Comparison of ENCODE assay signal across 13 cellular contexts in genomic region chr16:17302620-17303019, GRCh38.
A peak's percentile ranks its signal among the peaks of the same experiment; 100 is the strongest.
DNase-seq lines count a peak whose midpoint lies in the region; ATAC-seq and TF ChIP-seq lines count a peak whose summit lies in the region.
"Had no signal": no experiment of that assay in that cellular context is flagged by ENCODE, and none has a peak within 500 bp of the region (broad histone marks: within the 10 kb centered on the region; RNA-seq: fewer than 3 reads in every experiment).

No MANE protein-coding gene starts in this region.

- H3K4me3 Mint-ChIP-seq in activated CD8-positive, alpha-beta T cell treated with anti-CD3 and anti-CD28 coated beads, Interleukin-2, amount 10 ng/mL, durations not matched to agents 7 days and 5 days, result no peak overlapping the region
- H3K4me3 Mint-ChIP-seq in activated CD8-positive, alpha-beta T cell treated with anti-CD3 and anti-CD28 coated beads for 36 hours, result no peak overlapping the region

- POLR2A ChIA-PET in activated CD8-positive, alpha-beta T cell treated with anti-CD3 and anti-CD28 coated beads, Interleukin-2, amount 10 ng/mL, durations not matched to agents 7 days and 5 days (lab: Charles Lee), result interaction anchor here (0.6 to 1.6 kb wide), 3 partner anchors 41 to 82 kb away, joined by 3 to 7 read pairs (median 6); no protein-coding TSS in a partner anchor
- POLR2A ChIA-PET in activated CD8-positive, alpha-beta T cell treated with anti-CD3 and anti-CD28 coated beads for 36 hours (lab: Charles Lee), result interaction anchor here (0.6 kb wide), 2 partner anchors 13 to 290 kb away, joined by 3 read pairs; no protein-coding TSS in a partner anchor

- no peak for TF ChIP-seq POLR2A in stomach (IDR thresholded peaks at IDR 0.05)

- no peaks in the 10 kb centered on the region for H3K36me3 ChIP-seq in stomach
- H3K36me3 ChIP-seq: MG63 had no signal

- intact Hi-C loops in activated CD8-positive, alpha-beta T cell treated with anti-CD3 and anti-CD28 coated beads for 36 hours (cut with micrococcal nuclease), result no loop called here
- intact Hi-C loops in stomach (cut with DNase I; ENCODE audit: low total_unique reads), result no loop called here

- H3K9me3 Mint-ChIP-seq in activated CD8-positive, alpha-beta T cell treated with anti-CD3 and anti-CD28 coated beads, Interleukin-2, amount 10 ng/mL, durations not matched to agents 7 days and 5 days (ENCODE audit: insufficient read depth), result no peaks in the 10 kb centered on the region
- H3K9me3 Mint-ChIP-seq in activated CD8-positive, alpha-beta T cell treated with anti-CD3 and anti-CD28 coated beads for 36 hours, result no peaks in the 10 kb centered on the region

- peak overlapping the region in 4 of 5 donors; percentile 80 to 91 (median 85) for H3K27ac ChIP-seq in stomach

- CTCF ChIA-PET in activated CD8-positive, alpha-beta T cell treated with anti-CD3 and anti-CD28 coated beads, Interleukin-2, amount 10 ng/mL, durations not matched to agents 7 days and 5 days (lab: Charles Lee), result interaction anchor here (1.0 kb wide), 1 partner anchor 18 kb away, joined by 4 read pairs; no protein-coding TSS in a partner anchor
- CTCF ChIA-PET in activated CD8-positive, alpha-beta T cell treated with anti-CD3 and anti-CD28 coated beads for 36 hours (lab: Charles Lee), result interaction anchor here (0.9 to 1.0 kb wide), 3 partner anchors 44 to 277 kb away, joined by 3 to 4 read pairs (median 3); no protein-coding TSS in a partner anchor

- no peak for TF ChIP-seq EP300 in stomach (IDR thresholded peaks at IDR 0.05)

- no peaks in the 10 kb centered on the region for H3K9me3 ChIP-seq in stomach
- H3K9me3 ChIP-seq: MG63 had no signal

- peaks cover 75% of the 10 kb centered on the region for H3K4me1 Mint-ChIP-seq in activated CD8-positive, alpha-beta T cell treated with anti-CD3 and anti-CD28 coated beads, Interleukin-2, amount 10 ng/mL, durations not matched to agents 7 days and 5 days (ENCODE audit: low read depth)
- H3K4me1 Mint-ChIP-seq in activated CD8-positive, alpha-beta T cell treated with anti-CD3 and anti-CD28 coated beads for 36 hours (ENCODE audit: low read depth), result peaks cover 42% of the 10 kb centered on the region

- DNase-seq in activated CD8-positive, alpha-beta T cell treated with anti-CD3 and anti-CD28 coated beads, Interleukin-2, amount 10 ng/mL, durations not matched to agents 7 days and 5 days, result no peak
- DNase-seq in activated CD8-positive, alpha-beta T cell treated with anti-CD3 and anti-CD28 coated beads for 36 hours, result no peak
- peak; percentile 53 for DNase-seq in NAMALWA (ENCODE audit: low spot score)
- peak; percentile 12 for DNase-seq in astrocyte of the hippocampus (ENCODE audit: low read depth, low spot score)
- no peak for DNase-seq in stomach
- no peak for DNase-seq in GDM1 (lab: John Stamatoyannopoulos, UW)
- DNase-seq in epidermal melanocyte (ENCODE audit: insufficient read length, low spot score), result no peak
- DNase-seq: activated CD4-positive, alpha-beta T cell treated with anti-CD3 and anti-CD28 coated beads for 48 hours; activated naive CD4-positive, alpha-beta T cell treated with Interleukin-2 at 50 U/mL for 16 hours; islet precursor cell; MG63; SHP77 had no signal

- ATAC-seq in activated CD8-positive, alpha-beta T cell treated with anti-CD3 and anti-CD28 coated beads, Interleukin-2, amount 10 ng/mL, durations not matched to agents 7 days and 5 days, result no peak
- ATAC-seq in activated CD8-positive, alpha-beta T cell treated with anti-CD3 and anti-CD28 coated beads for 36 hours, result no peak
- no peak for ATAC-seq in GM18517 (IDR thresholded peaks at IDR 0.05; ENCODE audit: unreplicated experiment)

- peak overlapping the region; percentile 81 for H3K27ac Mint-ChIP-seq in activated CD8-positive, alpha-beta T cell treated with anti-CD3 and anti-CD28 coated beads, Interleukin-2, amount 10 ng/mL, durations not matched to agents 7 days and 5 days
- H3K27ac Mint-ChIP-seq in activated CD8-positive, alpha-beta T cell treated with anti-CD3 and anti-CD28 coated beads for 36 hours, result no peak overlapping the region

- H3K4me3 ChIP-seq in stomach, result no peak overlapping the region
- H3K4me3 ChIP-seq: MG63 had no signal

- WGBS in stomach, 5 donors, result 72 to 75% (median 75%) methylated on average over 3 of the region's 3 CpGs

- no peak for TF ChIP-seq CTCF in activated CD8-positive, alpha-beta T cell treated with anti-CD3 and anti-CD28 coated beads for 36 hours (IDR thresholded peaks at IDR 0.05)
- no peak for TF ChIP-seq CTCF in stomach (IDR thresholded peaks at IDR 0.05)

- H3K27me3 ChIP-seq in stomach, result no peaks in the 10 kb centered on the region
- H3K27me3 ChIP-seq: MG63 had no signal

- H3K27me3 Mint-ChIP-seq in activated CD8-positive, alpha-beta T cell treated with anti-CD3 and anti-CD28 coated beads, Interleukin-2, amount 10 ng/mL, durations not matched to agents 7 days and 5 days (ENCODE audit: low read depth), result no peaks in the 10 kb centered on the region
- H3K27me3 Mint-ChIP-seq in activated CD8-positive, alpha-beta T cell treated with anti-CD3 and anti-CD28 coated beads for 36 hours, result no peaks in the 10 kb centered on the region

- H3K36me3 Mint-ChIP-seq in activated CD8-positive, alpha-beta T cell treated with anti-CD3 and anti-CD28 coated beads, Interleukin-2, amount 10 ng/mL, durations not matched to agents 7 days and 5 days (ENCODE audit: low read depth), result peaks cover 39% of the 10 kb centered on the region
- H3K36me3 Mint-ChIP-seq in activated CD8-positive, alpha-beta T cell treated with anti-CD3 and anti-CD28 coated beads for 36 hours (ENCODE audit: low read depth), result no peaks in the 10 kb centered on the region

- H3K4me1 ChIP-seq in stomach, result peaks cover 40 to 62% (median 55%) of the 10 kb centered on the region in 4 donors

Comparison
In these comparisons a context has a peak if more than half of its experiments do, and no peak if none do; other contexts are left out.
1. DNase-seq: peak in NAMALWA (single experiment) and astrocyte of the hippocampus (single experiment); none in activated CD8-positive, alpha-beta T cell treated with anti-CD3 and anti-CD28 coated beads, Interleukin-2, amount 10 ng/mL, durations not matched to agents 7 days and 5 days (single experiment), activated CD8-positive, alpha-beta T cell treated with anti-CD3 and anti-CD28 coated beads for 36 hours (single experiment), stomach (single experiment), GDM1 (single experiment) and epidermal melanocyte (single experiment).